Comparison of ENCODE assay signal across 10 cellular contexts in the genomic region with DNA sequence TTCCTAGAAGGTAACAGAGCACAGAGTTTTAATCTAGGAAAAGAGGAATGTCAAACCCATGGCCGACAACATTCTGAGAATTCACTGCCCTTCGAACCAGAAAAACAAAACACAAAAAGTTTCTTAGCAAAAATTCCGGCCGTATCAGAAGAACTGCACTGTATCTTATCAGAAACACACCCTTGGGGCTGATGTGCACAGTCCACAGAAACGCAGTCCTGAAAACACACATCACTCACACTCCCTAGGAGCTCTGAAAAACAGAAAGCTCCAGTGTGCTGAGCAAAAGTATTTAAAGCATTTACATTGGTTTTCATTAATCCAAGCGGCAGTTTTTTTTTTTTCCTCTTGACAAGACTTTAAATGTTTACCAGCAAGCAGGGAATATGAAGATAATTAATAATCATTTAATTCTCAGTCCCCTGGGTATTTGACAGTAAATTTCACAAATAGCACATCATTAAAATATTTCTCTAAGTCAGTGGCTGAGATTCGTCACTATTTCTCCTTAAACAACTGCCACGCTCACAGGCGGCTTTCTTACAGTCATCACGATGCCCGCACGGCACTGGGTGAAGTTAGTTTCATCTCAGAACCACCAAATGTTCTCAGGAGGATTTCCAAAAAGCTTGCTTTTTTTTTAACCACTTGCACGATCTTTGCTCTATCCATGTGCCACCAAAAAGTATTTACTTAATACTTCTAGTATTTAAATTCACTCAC. TPM values are rescaled to one million over a fixed set of nuclear protein-coding genes. Genes with fewer than 3 reads are reported as not detected.
DNase-seq lines count a peak whose midpoint lies in the region; ATAC-seq and TF ChIP-seq lines count a peak whose summit lies in the region.
"Had no signal": no experiment of that assay in that cellular context is flagged by ENCODE, and none has a peak within 500 bp of the region (broad histone marks: within the 10 kb centered on the region; RNA-seq: fewer than 3 reads in every experiment).

No MANE protein-coding gene starts in this region.

- no peaks in the 10 kb centered on the region for H3K9me3 ChIP-seq in ovary
- H3K9me3 ChIP-seq in esophagus squamous epithelium, result no peaks in the 10 kb centered on the region

- DNase-seq in AG09309 (ENCODE audit: low read depth), result peak; percentile 44
- peak; percentile 29 for DNase-seq in NAMALWA (ENCODE audit: low spot score)
- no peak for DNase-seq in activated naive CD8-positive, alpha-beta T cell treated with anti-CD3 and anti-CD28 coated beads for 36 hours
- no peak for DNase-seq in natural killer cell treated with Interleukin-12 subunit alpha and Interleukin-12 subunit beta and Interleukin-15 and Interleukin-18, amount 100 ng/mL, for 72 hours (ENCODE audit: low spot score)
- no peak for DNase-seq in NCI-H1105 (lab: John Stamatoyannopoulos, UW)
- no peak for DNase-seq in ovary
- DNase-seq in cerebellar cortex (ENCODE audit: low spot score), result no peak
- no peak for DNase-seq in esophagus squamous epithelium (lab: John Stamatoyannopoulos, UW)
- DNase-seq: DND-41 had no signal

- no peaks in the 10 kb centered on the region for H3K9me3 Mint-ChIP-seq in activated naive CD8-positive, alpha-beta T cell treated with anti-CD3 and anti-CD28 coated beads for 36 hours
- no peaks in the 10 kb centered on the region for H3K9me3 Mint-ChIP-seq in natural killer cell treated with Interleukin-12 subunit alpha and Interleukin-12 subunit beta and Interleukin-15 and Interleukin-18, amount 100 ng/mL, for 72 hours

- no peaks in the 10 kb centered on the region for H3K4me1 ChIP-seq in ovary (ENCODE audit: insufficient read depth)
- peaks cover 7 to 76% (median 8%) of the 10 kb centered on the region in 3 donors for H3K4me1 ChIP-seq in esophagus squamous epithelium

- H3K4me1 Mint-ChIP-seq in activated naive CD8-positive, alpha-beta T cell treated with anti-CD3 and anti-CD28 coated beads for 36 hours, result peaks cover 90% of the 10 kb centered on the region
- H3K4me1 Mint-ChIP-seq in natural killer cell treated with Interleukin-12 subunit alpha and Interleukin-12 subunit beta and Interleukin-15 and Interleukin-18, amount 100 ng/mL, for 72 hours (ENCODE audit: low read depth in 2 of 2), result peaks cover 80 to 95% of the 10 kb centered on the region in 2 donors

- TF ChIP-seq CTCF in AG09309 (IDR thresholded peaks at IDR 0.05; ENCODE audit: control insufficient read depth, insufficient read depth, low read depth, low read length, missing control alignments) (no peak), ovary (IDR thresholded peaks at IDR 0.05) (no peak), esophagus squamous epithelium (IDR thresholded peaks at IDR 0.05) (no peak)

- H3K36me3 ChIP-seq in ovary, result no peaks in the 10 kb centered on the region
- H3K36me3 ChIP-seq in esophagus squamous epithelium, result no peaks in the 10 kb centered on the region

- intact Hi-C loops in ovary (cut with DNase I), result no loop called here
- intact Hi-C loops in esophagus squamous epithelium (cut with DNase I), result no loop called here

- H3K4me3 ChIP-seq in AG09309 (ENCODE audit: control insufficient read depth, low read depth, low read length) (no peak overlapping the region; the same call in 1 of the 2 replicates), ovary (no peak overlapping the region), esophagus squamous epithelium (peak overlapping the region in 1 of 4 donors; percentile 23)

- H3K27ac ChIP-seq in ovary (no peak overlapping the region), esophagus squamous epithelium (peak overlapping the region in 1 of 4 donors; percentile 8)

- TF ChIP-seq POLR2A in ovary (IDR thresholded peaks at IDR 0.05) (no peak), esophagus squamous epithelium (IDR thresholded peaks at IDR 0.05) (no peak)

- no peaks in the 10 kb centered on the region for H3K27me3 Mint-ChIP-seq in activated naive CD8-positive, alpha-beta T cell treated with anti-CD3 and anti-CD28 coated beads for 36 hours
- H3K27me3 Mint-ChIP-seq in natural killer cell treated with Interleukin-12 subunit alpha and Interleukin-12 subunit beta and Interleukin-15 and Interleukin-18, amount 100 ng/mL, for 72 hours, result no peaks in the 10 kb centered on the region

- peaks cover 38% of the 10 kb centered on the region for H3K36me3 Mint-ChIP-seq in activated naive CD8-positive, alpha-beta T cell treated with anti-CD3 and anti-CD28 coated beads for 36 hours
- no peaks in the 10 kb centered on the region for H3K36me3 Mint-ChIP-seq in natural killer cell treated with Interleukin-12 subunit alpha and Interleukin-12 subunit beta and Interleukin-15 and Interleukin-18, amount 100 ng/mL, for 72 hours

- H3K27ac Mint-ChIP-seq in activated naive CD8-positive, alpha-beta T cell treated with anti-CD3 and anti-CD28 coated beads for 36 hours, result peak overlapping the region; percentile 98
- H3K27ac Mint-ChIP-seq in natural killer cell treated with Interleukin-12 subunit alpha and Interleukin-12 subunit beta and Interleukin-15 and Interleukin-18, amount 100 ng/mL, for 72 hours, result peak overlapping the region; percentile 92 to 97

- 8 to 11% (median 9%) methylated on average over 13 of the region's 13 CpGs for WGBS in ovary, 3 donors
- WGBS in esophagus squamous epithelium, 2 donors, result 40 to 55% methylated on average over 13 of the region's 13 CpGs

- ATAC-seq in natural killer cell treated with Interleukin-12 subunit alpha and Interleukin-12 subunit beta and Interleukin-15 and Interleukin-18, amount 100 ng/mL, for 72 hours, result no peak
- ATAC-seq: HCT116 had no signal

- TF ChIP-seq EP300 in ovary (IDR thresholded peaks at IDR 0.05), result no peak

- peak overlapping the region; percentile 66 for H3K4me3 Mint-ChIP-seq in activated naive CD8-positive, alpha-beta T cell treated with anti-CD3 and anti-CD28 coated beads for 36 hours
- peak overlapping the region; percentile 81 for H3K4me3 Mint-ChIP-seq in natural killer cell treated with Interleukin-12 subunit alpha and Interleukin-12 subunit beta and Interleukin-15 and Interleukin-18, amount 100 ng/mL, for 72 hours

- no peaks in the 10 kb centered on the region for H3K27me3 ChIP-seq in ovary
- H3K27me3 ChIP-seq in esophagus squamous epithelium, result no peaks in the 10 kb centered on the region

RNA-seq across cellular contexts. Expression of gene NFATC2, which starts 13.3 kb away (rescaled TPM):
- total RNA-seq in activated naive CD8-positive, alpha-beta T cell treated with anti-CD3 and anti-CD28 coated beads for 36 hours, result 10 to 100 TPM; 31.0 to 31.7 TPM
- 10 to 100 TPM; 83.3 to 97.1 TPM for total RNA-seq in natural killer cell treated with Interleukin-12 subunit alpha and Interleukin-12 subunit beta and Interleukin-15 and Interleukin-18, amount 100 ng/mL, for 72 hours
- total RNA-seq in ovary, result 1 to 10 TPM; 3.7 to 9.4 (median 5.1) TPM
- 1 to 10 TPM; 2.2 to 6.7 TPM for polyA plus RNA-seq in ovary
- 1 to 10 TPM in 3 of 4 donors, under 1 TPM in 1; 0.83 to 6.7 (median 1.4) TPM for total RNA-seq in esophagus squamous epithelium

Comparison
In these comparisons a context has a peak if more than half of its experiments do, and no peak if none do; other contexts are left out.
1. DNase-seq: peak in AG09309 (single experiment) and NAMALWA (single experiment); none in activated naive CD8-positive, alpha-beta T cell treated with anti-CD3 and anti-CD28 coated beads for 36 hours (single experiment), natural killer cell treated with Interleukin-12 subunit alpha and Interleukin-12 subunit beta and Interleukin-15 and Interleukin-18, amount 100 ng/mL, for 72 hours (single experiment), NCI-H1105 (single experiment), ovary (0 of 5), cerebellar cortex (single experiment) and esophagus squamous epithelium (single experiment).